ENCODE assay signal across 1 cellular context in the genomic region with DNA sequence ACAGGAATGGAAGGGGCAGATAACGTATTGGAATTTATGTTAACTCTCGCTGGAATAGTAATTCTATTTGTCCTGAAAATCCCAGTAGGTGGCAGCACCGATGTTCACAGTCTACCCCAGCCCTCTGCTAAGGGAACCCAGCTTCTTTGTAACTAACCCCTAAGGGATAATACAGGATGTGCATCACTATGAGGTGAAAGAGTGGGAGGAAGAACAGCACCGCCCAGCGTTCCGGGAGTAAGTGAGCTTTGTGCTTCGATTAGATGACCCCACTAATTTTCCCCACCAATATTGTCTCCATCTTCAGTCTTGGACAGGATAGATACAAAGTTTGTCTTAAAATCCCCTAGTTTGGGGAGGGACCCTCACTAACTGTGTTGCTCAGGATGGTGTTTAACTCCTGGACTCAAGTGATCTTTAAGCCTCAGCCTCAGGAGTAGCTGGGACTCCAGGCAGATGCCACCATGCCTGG.
TF ChIP-seq lines count a peak whose summit lies in the region.

No MANE protein-coding gene starts in this region.

TF ChIP-seq in GM12878, 131 proteins besides CTCF, POLR2A, EP300 and RAD21 (continued from another document and continues in another):
- TF ChIP-seq SPI1 (IDR thresholded peaks at IDR 0.05; ENCODE audit: borderline replicate concordance, insufficient read depth, low read depth, low read length) (peak; percentile 44; the same call in 1 of the 2 replicates), NRF1 (conservative IDR thresholded peaks at IDR 0.05; ENCODE audit: low read depth, low read length) (no peak), IRF4 (IDR thresholded peaks at IDR 0.05; ENCODE audit: low read depth, low read length) (peak; percentile 60), SREBF1 (IDR thresholded peaks at IDR 0.05; ENCODE audit: low read length) (no peak), POU2F2 (IDR thresholded peaks at IDR 0.05; ENCODE audit: borderline replicate concordance, low read depth, low read length) (peak; percentile 73; the same call in 1 of the 3 replicates), ATF7 (IDR thresholded peaks at IDR 0.05; ENCODE audit: low read depth) (0 out of 2 replicates have a peak, but pooled peaks have one; percentile 20), RFX5 (IDR thresholded peaks at IDR 0.05; ENCODE audit: low read depth, low read length) (no peak), ELK1 (IDR thresholded peaks at IDR 0.05; ENCODE audit: low read depth, low read length) (no peak), BRCA1 (IDR thresholded peaks at IDR 0.05; ENCODE audit: low read depth, low read length) (no peak), JUNB (IDR thresholded peaks at IDR 0.05) (peak; percentile 91), NKRF (conservative IDR thresholded peaks at IDR 0.05) (no peak), NFIC (IDR thresholded peaks at IDR 0.05; ENCODE audit: low read depth, low read length) (no peak), MTA3 (IDR thresholded peaks at IDR 0.05; ENCODE audit: borderline replicate concordance, low read length) (no peak), YY1 (IDR thresholded peaks at IDR 0.05; ENCODE audit: low read depth, low read length) (peak; percentile 58; the same call in 1 of the 2 replicates), EGR1 (IDR thresholded peaks at IDR 0.05; ENCODE audit: borderline replicate concordance in 1 of 2, low read depth in 2 of 2, low read length in 2 of 2) (peak in 1 of 2 experiments; percentile 72; a peak in 1 of 3 replicates), ZBTB40 (IDR thresholded peaks at IDR 0.05; ENCODE audit: borderline replicate concordance) (peak; percentile 65; the same call in 1 of the 2 replicates), NFYA (IDR thresholded peaks at IDR 0.05; ENCODE audit: borderline replicate concordance, low read depth, low read length) (no peak), MTA2 (IDR thresholded peaks at IDR 0.05; ENCODE audit: low read depth) (peak; percentile 38; the same call in 1 of the 2 replicates), SUPT20H (IDR thresholded peaks at IDR 0.05; ENCODE audit: borderline replicate concordance, control insufficient read depth, low read depth, low read length) (no peak), ZNF217 (IDR thresholded peaks at IDR 0.05) (no peak), HDGF (IDR thresholded peaks at IDR 0.05) (no peak), CHD2 (IDR thresholded peaks at IDR 0.05; ENCODE audit: borderline replicate concordance, low read depth, low read length) (no peak), SMC3 (IDR thresholded peaks at IDR 0.05; ENCODE audit: borderline replicate concordance, low read length) (peak; percentile 79), SIN3A (IDR thresholded peaks at IDR 0.05; ENCODE audit: low read depth, low read length) (no peak), TCF3 (IDR thresholded peaks at IDR 0.05; ENCODE audit: borderline replicate concordance, insufficient read depth, low read depth, low read length) (no peak), PML (IDR thresholded peaks at IDR 0.05; ENCODE audit: low read length) (no peak), CREM (IDR thresholded peaks at IDR 0.05; ENCODE audit: low read depth) (peak; percentile 80), SIX5 (IDR thresholded peaks at IDR 0.05; ENCODE audit: low read depth, low read length, severe bottlenecking) (no peak), RB1 (IDR thresholded peaks at IDR 0.05; ENCODE audit: borderline replicate concordance) (peak; percentile 22; the same call in 1 of the 2 replicates), GABPA (IDR thresholded peaks at IDR 0.05; ENCODE audit: low read depth) (peak; percentile 76; the same call in 1 of the 2 replicates), IKZF2 (IDR thresholded peaks at IDR 0.05) (peak; percentile 49 to 55; a peak in 3 of 4 replicates), ETV6 (conservative IDR thresholded peaks at IDR 0.05 in 1 of 2, IDR thresholded peaks at IDR 0.05 in 1 of 2; ENCODE audit: borderline replicate concordance in 1 of 2, low read depth in 1 of 2) (no peak), IKZF1 (conservative IDR thresholded peaks at IDR 0.05) (peak; percentile 61), NBN (IDR thresholded peaks at IDR 0.05) (no peak), SP1 (IDR thresholded peaks at IDR 0.05; ENCODE audit: low read depth, low read length) (peak; percentile 46), MEF2B (IDR thresholded peaks at IDR 0.05; ENCODE audit: partially characterized antibody, poor library complexity, severe bottlenecking) (peak; percentile 85), MEF2A (IDR thresholded peaks at IDR 0.05; ENCODE audit: insufficient read depth, low read depth, low read length) (0 out of 2 replicates have a peak, but pooled peaks have one; percentile 49), POLR2AphosphoS5 (IDR thresholded peaks at IDR 0.05; ENCODE audit: low read length) (peak; percentile 55), BMI1 (IDR thresholded peaks at IDR 0.05; ENCODE audit: borderline replicate concordance) (no peak), RBBP5 (conservative IDR thresholded peaks at IDR 0.05) (no peak), KDM1A (IDR thresholded peaks at IDR 0.05; ENCODE audit: borderline replicate concordance) (no peak), ZNF24 (IDR thresholded peaks at IDR 0.05) (peak; percentile 16; the same call in 1 of the 2 replicates), BHLHE40 (IDR thresholded peaks at IDR 0.05; ENCODE audit: borderline replicate concordance in 1 of 2, low read depth in 2 of 2, low read length in 1 of 2) (no peak), GATAD2B (conservative IDR thresholded peaks at IDR 0.05; ENCODE audit: low read depth) (no peak), FOXM1 (IDR thresholded peaks at IDR 0.05; ENCODE audit: low read depth, low read length) (0 out of 2 replicates have a peak, but pooled peaks have one; percentile 29)
- TF ChIP-seq, protein P1, sequence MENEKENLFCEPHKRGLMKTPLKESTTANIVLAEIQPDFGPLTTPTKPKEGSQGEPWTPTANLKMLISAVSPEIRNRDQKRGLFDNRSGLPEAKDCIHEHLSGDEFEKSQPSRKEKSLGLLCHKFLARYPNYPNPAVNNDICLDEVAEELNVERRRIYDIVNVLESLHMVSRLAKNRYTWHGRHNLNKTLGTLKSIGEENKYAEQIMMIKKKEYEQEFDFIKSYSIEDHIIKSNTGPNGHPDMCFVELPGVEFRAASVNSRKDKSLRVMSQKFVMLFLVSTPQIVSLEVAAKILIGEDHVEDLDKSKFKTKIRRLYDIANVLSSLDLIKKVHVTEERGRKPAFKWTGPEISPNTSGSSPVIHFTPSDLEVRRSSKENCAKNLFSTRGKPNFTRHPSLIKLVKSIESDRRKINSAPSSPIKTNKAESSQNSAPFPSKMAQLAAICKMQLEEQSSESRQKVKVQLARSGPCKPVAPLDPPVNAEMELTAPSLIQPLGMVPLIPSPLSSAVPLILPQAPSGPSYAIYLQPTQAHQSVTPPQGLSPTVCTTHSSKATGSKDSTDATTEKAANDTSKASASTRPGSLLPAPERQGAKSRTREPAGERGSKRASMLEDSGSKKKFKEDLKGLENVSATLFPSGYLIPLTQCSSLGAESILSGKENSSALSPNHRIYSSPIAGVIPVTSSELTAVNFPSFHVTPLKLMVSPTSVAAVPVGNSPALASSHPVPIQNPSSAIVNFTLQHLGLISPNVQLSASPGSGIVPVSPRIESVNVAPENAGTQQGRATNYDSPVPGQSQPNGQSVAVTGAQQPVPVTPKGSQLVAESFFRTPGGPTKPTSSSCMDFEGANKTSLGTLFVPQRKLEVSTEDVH (IDR thresholded peaks at IDR 0.05; ENCODE audit: low read depth, partially characterized antibody): peak; percentile 34
- TF ChIP-seq, protein P2, sequence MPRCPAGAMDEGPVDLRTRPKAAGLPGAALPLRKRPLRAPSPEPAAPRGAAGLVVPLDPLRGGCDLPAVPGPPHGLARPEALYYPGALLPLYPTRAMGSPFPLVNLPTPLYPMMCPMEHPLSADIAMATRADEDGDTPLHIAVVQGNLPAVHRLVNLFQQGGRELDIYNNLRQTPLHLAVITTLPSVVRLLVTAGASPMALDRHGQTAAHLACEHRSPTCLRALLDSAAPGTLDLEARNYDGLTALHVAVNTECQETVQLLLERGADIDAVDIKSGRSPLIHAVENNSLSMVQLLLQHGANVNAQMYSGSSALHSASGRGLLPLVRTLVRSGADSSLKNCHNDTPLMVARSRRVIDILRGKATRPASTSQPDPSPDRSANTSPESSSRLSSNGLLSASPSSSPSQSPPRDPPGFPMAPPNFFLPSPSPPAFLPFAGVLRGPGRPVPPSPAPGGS (IDR thresholded peaks at IDR 0.05; ENCODE audit: borderline replicate concordance, insufficient read depth, low read depth, low read length, poor library complexity, severe bottlenecking): no peak
- TF ChIP-seq, protein P3, sequence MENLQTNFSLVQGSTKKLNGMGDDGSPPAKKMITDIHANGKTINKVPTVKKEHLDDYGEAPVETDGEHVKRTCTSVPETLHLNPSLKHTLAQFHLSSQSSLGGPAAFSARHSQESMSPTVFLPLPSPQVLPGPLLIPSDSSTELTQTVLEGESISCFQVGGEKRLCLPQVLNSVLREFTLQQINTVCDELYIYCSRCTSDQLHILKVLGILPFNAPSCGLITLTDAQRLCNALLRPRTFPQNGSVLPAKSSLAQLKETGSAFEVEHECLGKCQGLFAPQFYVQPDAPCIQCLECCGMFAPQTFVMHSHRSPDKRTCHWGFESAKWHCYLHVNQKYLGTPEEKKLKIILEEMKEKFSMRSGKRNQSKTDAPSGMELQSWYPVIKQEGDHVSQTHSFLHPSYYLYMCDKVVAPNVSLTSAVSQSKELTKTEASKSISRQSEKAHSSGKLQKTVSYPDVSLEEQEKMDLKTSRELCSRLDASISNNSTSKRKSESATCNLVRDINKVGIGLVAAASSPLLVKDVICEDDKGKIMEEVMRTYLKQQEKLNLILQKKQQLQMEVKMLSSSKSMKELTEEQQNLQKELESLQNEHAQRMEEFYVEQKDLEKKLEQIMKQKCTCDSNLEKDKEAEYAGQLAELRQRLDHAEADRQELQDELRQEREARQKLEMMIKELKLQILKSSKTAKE (IDR thresholded peaks at IDR 0.05; ENCODE audit: low read depth, poor library complexity, severe bottlenecking): no peak
- TF ChIP-seq, protein P4, sequence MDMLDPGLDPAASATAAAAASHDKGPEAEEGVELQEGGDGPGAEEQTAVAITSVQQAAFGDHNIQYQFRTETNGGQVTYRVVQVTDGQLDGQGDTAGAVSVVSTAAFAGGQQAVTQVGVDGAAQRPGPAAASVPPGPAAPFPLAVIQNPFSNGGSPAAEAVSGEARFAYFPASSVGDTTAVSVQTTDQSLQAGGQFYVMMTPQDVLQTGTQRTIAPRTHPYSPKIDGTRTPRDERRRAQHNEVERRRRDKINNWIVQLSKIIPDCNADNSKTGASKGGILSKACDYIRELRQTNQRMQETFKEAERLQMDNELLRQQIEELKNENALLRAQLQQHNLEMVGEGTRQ (IDR thresholded peaks at IDR 0.05; ENCODE audit: borderline replicate concordance, low read depth, low read length): no peak
- TF ChIP-seq, protein P5, sequence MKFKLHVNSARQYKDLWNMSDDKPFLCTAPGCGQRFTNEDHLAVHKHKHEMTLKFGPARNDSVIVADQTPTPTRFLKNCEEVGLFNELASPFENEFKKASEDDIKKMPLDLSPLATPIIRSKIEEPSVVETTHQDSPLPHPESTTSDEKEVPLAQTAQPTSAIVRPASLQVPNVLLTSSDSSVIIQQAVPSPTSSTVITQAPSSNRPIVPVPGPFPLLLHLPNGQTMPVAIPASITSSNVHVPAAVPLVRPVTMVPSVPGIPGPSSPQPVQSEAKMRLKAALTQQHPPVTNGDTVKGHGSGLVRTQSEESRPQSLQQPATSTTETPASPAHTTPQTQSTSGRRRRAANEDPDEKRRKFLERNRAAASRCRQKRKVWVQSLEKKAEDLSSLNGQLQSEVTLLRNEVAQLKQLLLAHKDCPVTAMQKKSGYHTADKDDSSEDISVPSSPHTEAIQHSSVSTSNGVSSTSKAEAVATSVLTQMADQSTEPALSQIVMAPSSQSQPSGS (IDR thresholded peaks at IDR 0.05; ENCODE audit: low read length): no peak
